In genomic region chr17:44360144-44360533, GRCh38 we compare ENCODE assay signal across 1 cellular context.
A peak's percentile ranks its signal among the peaks of the same experiment; 100 is the strongest.
TF ChIP-seq lines count a peak whose summit lies in the region.

No MANE protein-coding gene starts in this region.

TF ChIP-seq in K562, 482 proteins besides CTCF, POLR2A, EP300 and RAD21:
- TF ChIP-seq TFAP4 (CRISPR knock-in tag; IDR thresholded peaks at IDR 0.05; ENCODE audit: borderline replicate concordance): no peak
- no peak for TF ChIP-seq ZNF253 (CRISPR knock-in tag; conservative IDR thresholded peaks at IDR 0.05)
- TF ChIP-seq SIX5 (IDR thresholded peaks at IDR 0.05; ENCODE audit: borderline replicate concordance in 1 of 2, insufficient read depth in 1 of 2, low read depth in 1 of 2, low read length in 2 of 2): no peak
- TF ChIP-seq CSDE1 (IDR thresholded peaks at IDR 0.05): no peak
- TF ChIP-seq BMI1 (IDR thresholded peaks at IDR 0.05; ENCODE audit: low read length): no peak
- TF ChIP-seq CREB5 (CRISPR knock-in tag; IDR thresholded peaks at IDR 0.05): no peak
- no peak for TF ChIP-seq POLR2G (IDR thresholded peaks at IDR 0.05; ENCODE audit: low read depth, low read length)
- TF ChIP-seq NONO (IDR thresholded peaks at IDR 0.05; ENCODE audit: low read depth in 2 of 2, low read length in 1 of 2): no peak
- no peak for TF ChIP-seq KAT7 (CRISPR knock-in tag; IDR thresholded peaks at IDR 0.05; ENCODE audit: borderline replicate concordance)
- TF ChIP-seq NRF1 (conservative IDR thresholded peaks at IDR 0.05 in 1 of 2, IDR thresholded peaks at IDR 0.05 in 1 of 2): peak; percentile 47 to 61
- TF ChIP-seq ZNF518B (CRISPR knock-in tag; IDR thresholded peaks at IDR 0.05): no peak
- TF ChIP-seq IRF1 (CRISPR knock-in tag; IDR thresholded peaks at IDR 0.05; ENCODE audit: borderline replicate concordance): no peak
- TF ChIP-seq RBM25 (IDR thresholded peaks at IDR 0.05; ENCODE audit: low read depth, low read length, severe bottlenecking): peak; percentile 32
- TF ChIP-seq KLF16 (IDR thresholded peaks at IDR 0.05): no peak
- no peak for TF ChIP-seq TAF1 (IDR thresholded peaks at IDR 0.05; ENCODE audit: control insufficient read depth, extremely low read depth, insufficient read depth, low read length, severe bottlenecking)
- no peak for TF ChIP-seq TGIF2 (CRISPR knock-in tag; IDR thresholded peaks at IDR 0.05)
- TF ChIP-seq ZFP91 (CRISPR knock-in tag; IDR thresholded peaks at IDR 0.05): no peak
- TF ChIP-seq MEIS2 (IDR thresholded peaks at IDR 0.05; ENCODE audit: partially characterized antibody): peak; percentile 34
- no peak for TF ChIP-seq NCOA6 (IDR thresholded peaks at IDR 0.05)
- no peak for TF ChIP-seq ERF (CRISPR knock-in tag; IDR thresholded peaks at IDR 0.05)
- no peak for TF ChIP-seq HMG20B (CRISPR knock-in tag; IDR thresholded peaks at IDR 0.05)
- TF ChIP-seq PBX2 (CRISPR knock-in tag; IDR thresholded peaks at IDR 0.05; ENCODE audit: low read depth): no peak
- peak; percentile 40; the same call in 1 of the 2 replicates for TF ChIP-seq PBX2 (tag; conservative IDR thresholded peaks at IDR 0.05; ENCODE audit: low read depth)
